ENCODE assay signal across 13 cellular contexts in genomic region chr15:47870956-47871625, GRCh38.
A peak's percentile ranks its signal among the peaks of the same experiment; 100 is the strongest.
DNase-seq lines count a peak whose midpoint lies in the region; ATAC-seq, FAIRE-seq and TF ChIP-seq lines count a peak whose summit lies in the region.
"Had no signal": no experiment of that assay in that cellular context is flagged by ENCODE, and none has a peak within 500 bp of the region (broad histone marks: within the 10 kb centered on the region; RNA-seq: fewer than 3 reads in every experiment).

No MANE protein-coding gene starts in this region.

- H3K36me3 ChIP-seq in RWPE2 (ENCODE audit: low read depth) (no peaks in the 10 kb centered on the region), MM.1S (replicated peaks; ENCODE audit: insufficient read depth, low read length) (no peaks in the 10 kb centered on the region)
- H3K36me3 ChIP-seq: right lobe of liver had no signal

- FAIRE-seq in HTR-8/SVneo (lab: Jason Lieb, UNC) = no peak

- H3F3A ChIP-seq in MM.1S (ENCODE audit: insufficient read depth, low read length) = no peaks in the 10 kb centered on the region

- DNase-seq in AG08395 (ENCODE audit: low spot score) (peak; percentile 70), HTR-8/SVneo (ENCODE audit: insufficient read length, low spot score) (peak; percentile 24), RWPE2 (ENCODE audit: low spot score) (no peak), foreskin keratinocyte (peak; percentile 6 to 51), iPS-NIHi7 (ENCODE audit: extremely low spot score) (no peak), MM.1S (no peak)
- DNase-seq in stimulated activated naive CD8-positive, alpha-beta T cell treated with anti-CD3 and anti-CD28 coated beads, Interleukin-15, Interleukin-2, amounts not matched to agents 100 U/mL and 50 U/mL, for 24 hours = no peak
- DNase-seq: activated T-cell treated with anti-CD3 and anti-CD28 coated beads, Interleukin-2, amount 50 U/mL, for 48 hours; effector memory CD4-positive, alpha-beta T cell; NCI-H510A; right lobe of liver; T-helper 9 cell had no signal

- H3K4me1 ChIP-seq in RWPE2 (ENCODE audit: insufficient read depth, poor library complexity, severe bottlenecking) (peaks cover 4% of the 10 kb centered on the region), foreskin keratinocyte (no peaks in the 10 kb centered on the region), MM.1S (ENCODE audit: low read length) (no peaks in the 10 kb centered on the region)
- H3K4me1 ChIP-seq: right lobe of liver had no signal

- ATAC-seq in RWPE2 (ENCODE audit: low read depth) = peak; percentile 90
- ATAC-seq in foreskin keratinocyte = peak; percentile 51
- no peak for ATAC-seq in GM18498 (IDR thresholded peaks at IDR 0.05; ENCODE audit: unreplicated experiment)
- ATAC-seq in stimulated activated naive CD8-positive, alpha-beta T cell treated with anti-CD3 and anti-CD28 coated beads, Interleukin-15, Interleukin-2, amounts not matched to agents 100 U/mL and 50 U/mL, for 24 hours = no peak
- ATAC-seq: right lobe of liver had no signal

- H3K4me3 ChIP-seq in RWPE2 (ENCODE audit: severe bottlenecking) (no peak overlapping the region), MM.1S (ENCODE audit: low read length) (no peak overlapping the region)
- H3K4me3 ChIP-seq: right lobe of liver had no signal

- H3K79me2 ChIP-seq in MM.1S (ENCODE audit: low read length) = no peaks in the 10 kb centered on the region

- H3K9me2 ChIP-seq in MM.1S (replicated peaks; ENCODE audit: insufficient read depth, low read length) = no peaks in the 10 kb centered on the region

- no peak overlapping the region for H3K4me2 ChIP-seq in MM.1S (ENCODE audit: low read depth, low read length)

- H2AFZ ChIP-seq in MM.1S (ENCODE audit: low read length) = no peak overlapping the region

- H3K9me3 ChIP-seq in RWPE2 (ENCODE audit: severe bottlenecking) = no peaks in the 10 kb centered on the region
- no peaks in the 10 kb centered on the region for H3K9me3 ChIP-seq in MM.1S (replicated peaks; ENCODE audit: insufficient read depth, low read length)
- H3K9me3 ChIP-seq: right lobe of liver had no signal

- no peak overlapping the region for H3K9ac ChIP-seq in MM.1S (ENCODE audit: low read length)

- TF ChIP-seq CTCF in RWPE2 (IDR thresholded peaks at IDR 0.05; ENCODE audit: poor library complexity, severe bottlenecking) (no peak), foreskin keratinocyte (conservative IDR thresholded peaks at IDR 0.05) (no peak), MM.1S (IDR thresholded peaks at IDR 0.05; ENCODE audit: low read length) (no peak)

- H3K27me3 ChIP-seq in RWPE2 (ENCODE audit: insufficient read depth, poor library complexity, severe bottlenecking) (no peaks in the 10 kb centered on the region), foreskin keratinocyte (no peaks in the 10 kb centered on the region), MM.1S (replicated peaks; ENCODE audit: insufficient read depth, low read length) (no peaks in the 10 kb centered on the region)
- H3K27me3 ChIP-seq: right lobe of liver had no signal

- no peaks in the 10 kb centered on the region for H4K20me1 ChIP-seq in MM.1S (ENCODE audit: insufficient read depth, low read length)

- no peak overlapping the region for H3K27ac ChIP-seq in RWPE2 (ENCODE audit: poor library complexity, severe bottlenecking)
- H3K27ac ChIP-seq in foreskin keratinocyte = no peak overlapping the region
- no peak overlapping the region for H3K27ac ChIP-seq in MM.1S (ENCODE audit: low read length)
- H3K27ac ChIP-seq: right lobe of liver had no signal

Comparison
In these comparisons a context has a peak if more than half of its experiments do, and no peak if none do; other contexts are left out.
1. DNase-seq: peak in AG08395 (single experiment), HTR-8/SVneo (single experiment) and foreskin keratinocyte (2 of 2); none in RWPE2 (single experiment), iPS-NIHi7 (single experiment), MM.1S (single experiment) and stimulated activated naive CD8-positive, alpha-beta T cell treated with anti-CD3 and anti-CD28 coated beads, Interleukin-15, Interleukin-2, amounts not matched to agents 100 U/mL and 50 U/mL, for 24 hours (single experiment).
2. ATAC-seq: peak in RWPE2 (single experiment) and foreskin keratinocyte (single experiment); none in GM18498 (single experiment) and stimulated activated naive CD8-positive, alpha-beta T cell treated with anti-CD3 and anti-CD28 coated beads, Interleukin-15, Interleukin-2, amounts not matched to agents 100 U/mL and 50 U/mL, for 24 hours (single experiment).